8 cellular contexts compared by ENCODE assay signal in genomic region chr2:138502253-138503086, GRCh38. TPM values are rescaled to one million over a fixed set of nuclear protein-coding genes. Genes with fewer than 3 reads are reported as not detected.
DNase-seq lines count a peak whose midpoint lies in the region; ATAC-seq and TF ChIP-seq lines count a peak whose summit lies in the region.

No MANE protein-coding gene starts in this region.

- H3K27ac Mint-ChIP-seq in H9, result peak overlapping the region; percentile 94 to 98 (median 97)

- no peak overlapping the region for H2BK15ac ChIP-seq in H9 (ENCODE audit: low read depth, low read length)

- no peak for TF ChIP-seq CTCF in H9 (conservative IDR thresholded peaks at IDR 0.05)
- TF ChIP-seq CTCF in cardiac fibroblast (IDR thresholded peaks at IDR 0.05; ENCODE audit: low read depth, low read length), result no peak

- no peak overlapping the region for H2AK5ac ChIP-seq in H9 (ENCODE audit: insufficient read length, low read length)

- H3K27ac ChIP-seq in H9 (ENCODE audit: insufficient read length, low read depth, low read length) (no peak overlapping the region), layer of hippocampus (ENCODE audit: low read depth, low read length) (peak overlapping the region; percentile 84), substantia nigra (ENCODE audit: low read depth, low read length, poor library complexity, severe bottlenecking) (peak overlapping the region; percentile 77)

- ATAC-seq in HG02852 (IDR thresholded peaks at IDR 0.05; ENCODE audit: unreplicated experiment) (no peak), GM18505 (IDR thresholded peaks at IDR 0.05; ENCODE audit: unreplicated experiment) (no peak)

- H3K79me2 ChIP-seq in H9 (ENCODE audit: insufficient read depth, low read length), result peaks cover 9% of the 10 kb centered on the region; the same call in 1 of the 2 replicates

- H2AFZ ChIP-seq in H9 (ENCODE audit: low read length), result no peak overlapping the region

- H3K4me3 ChIP-seq in NT2/D1 (ENCODE audit: insufficient read length, low read depth) (peak overlapping the region; percentile 83), cardiac fibroblast (replicated peaks in 1 of 2; ENCODE audit: low read depth in 2 of 2, low read length in 2 of 2) (peak overlapping the region; percentile 81 to 92)

- H3K4me1 ChIP-seq in H9 (ENCODE audit: insufficient read depth, low read length) (no peaks in the 10 kb centered on the region), NT2/D1 (ENCODE audit: insufficient read depth, insufficient read length) (no peaks in the 10 kb centered on the region)

- H3K23ac ChIP-seq in H9 (ENCODE audit: insufficient read length, low read depth, low read length), result no peak overlapping the region

- H3K27me3 ChIP-seq in H9 (ENCODE audit: insufficient read depth, low read length), result no peaks in the 10 kb centered on the region
- no peaks in the 10 kb centered on the region for H3K27me3 ChIP-seq in NT2/D1 (ENCODE audit: insufficient read depth, insufficient read length)
- H3K27me3 ChIP-seq in layer of hippocampus (ENCODE audit: control insufficient read depth, insufficient read depth, low read length), result no peaks in the 10 kb centered on the region

- H3K4me2 ChIP-seq in H9 (ENCODE audit: insufficient read depth, insufficient read length, low read length), result peak overlapping the region; percentile 79

- peak; percentile 19 for DNase-seq in EH (ENCODE audit: low read depth)
- DNase-seq in H9, result no peak
- no peak for DNase-seq in NT2/D1 (ENCODE audit: low read depth, low spot score)
- DNase-seq in cardiac fibroblast (ENCODE audit: low read depth in 2 of 2), result peak; percentile 15 to 16
- peak in 16 of 49 donors; percentile 10 to 48 (median 39) for DNase-seq in substantia nigra (lab: John Stamatoyannopoulos, UW)

- H2BK5ac ChIP-seq in H9 (ENCODE audit: insufficient read length, low read length), result no peak overlapping the region

- H3K9me3 ChIP-seq in H9 (ENCODE audit: control insufficient read depth, low read depth, low read length) (no peaks in the 10 kb centered on the region), NT2/D1 (ENCODE audit: insufficient read depth, low read length) (no peaks in the 10 kb centered on the region; the same call in 1 of the 2 replicates)

- no peak overlapping the region for H3K56ac ChIP-seq in H9 (ENCODE audit: insufficient read length, low read depth, low read length)

- no peak overlapping the region for H3T11ph ChIP-seq in H9 (ENCODE audit: low read length)

- no peak overlapping the region for H2BK20ac ChIP-seq in H9 (ENCODE audit: low read depth, low read length, poor library complexity, severe bottlenecking)

- H3K4me3 Mint-ChIP-seq in H9, result peak overlapping the region; percentile 98 to 99

- peak overlapping the region; percentile 96 for H3K18ac ChIP-seq in H9 (ENCODE audit: insufficient read length, low read depth, low read length)

- TF ChIP-seq POLR2A in GM18505 (IDR thresholded peaks at IDR 0.05; ENCODE audit: borderline replicate concordance, extremely low read depth, insufficient read depth, insufficient read length), result no peak

- peaks cover 0 to 3% (median 0%) of the 10 kb centered on the region in 3 experiments; a peak in 2 of 7 replicates for H3K36me3 Mint-ChIP-seq in H9 (ENCODE audit: insufficient read depth in 1 of 3, low read depth in 3 of 3)

- no peak overlapping the region for H4K5ac ChIP-seq in H9 (ENCODE audit: insufficient read length, low read depth, low read length)

- peaks cover 2% of the 10 kb centered on the region for H3K79me1 ChIP-seq in H9 (ENCODE audit: insufficient read depth, low read depth, low read length, poor library complexity, severe bottlenecking)

- WGBS in H9 (ENCODE audit: extremely low coverage, insufficient read length, low lambda C conversion rate), result no CpG with 5 or more reads among the region's 26 CpGs

- H3K4ac ChIP-seq in H9 (ENCODE audit: low read depth, low read length), result no peak overlapping the region

- H4K8ac ChIP-seq in H9 (replicated peaks; ENCODE audit: insufficient read length, low read depth, low read length), result no peak overlapping the region

- no peak overlapping the region for H4K91ac ChIP-seq in H9 (ENCODE audit: insufficient read length, low read depth, low read length)

- H3K36me3 ChIP-seq in NT2/D1 (ENCODE audit: insufficient read depth, insufficient read length, low read length), result peaks cover 7% of the 10 kb centered on the region

- no peaks in the 10 kb centered on the region for H4K20me1 ChIP-seq in H9 (ENCODE audit: control insufficient read depth, insufficient read depth, insufficient read length)

- H3K9me3 Mint-ChIP-seq in H9, result no peaks in the 10 kb centered on the region

- H3K9ac ChIP-seq in H9 (ENCODE audit: extremely low read depth, insufficient read length, low read length) (peak overlapping the region; percentile 91), NT2/D1 (ENCODE audit: insufficient read length, low read depth) (peak overlapping the region; percentile 93)

- peak overlapping the region; percentile 98; the same call in 1 of the 2 replicates for H3K14ac ChIP-seq in H9 (ENCODE audit: insufficient read depth, low read length)

- H3K23me2 ChIP-seq in H9 (ENCODE audit: insufficient read length, low read depth, low read length, poor library complexity, severe bottlenecking), result peaks cover 8% of the 10 kb centered on the region

- peaks cover 35 to 43% of the 10 kb centered on the region in 2 experiments for H3K4me1 Mint-ChIP-seq in H9

- H2BK12ac ChIP-seq in H9 (ENCODE audit: insufficient read length, low read depth, low read length), result no peak overlapping the region

- H2BK120ac ChIP-seq in H9 (ENCODE audit: low read depth, low read length, poor library complexity, severe bottlenecking), result peak overlapping the region; percentile 69

- H3K27me3 Mint-ChIP-seq in H9 (ENCODE audit: low read depth), result no peaks in the 10 kb centered on the region; the same call in 1 of the 2 replicates

RNA-seq across cellular contexts. Expression of gene SPOPL, which starts 0.9 kb away (rescaled TPM):
- 13.6 and 14.6 TPM in 2 replicates for total RNA-seq in H9 (2021)

Comparison
In these comparisons a context has a peak if more than half of its experiments do, and no peak if none do; other contexts are left out.
1. DNase-seq: peak in EH (single experiment) and cardiac fibroblast (2 of 2); none in H9 (single experiment) and NT2/D1 (single experiment).